In genomic region chr16:30122621-30123160, GRCh38 we compare ENCODE assay signal across 8 cellular contexts. TPM values are rescaled to one million over a fixed set of nuclear protein-coding genes. Genes with fewer than 3 reads are reported as not detected.
DNase-seq lines count a peak whose midpoint lies in the region; ATAC-seq and TF ChIP-seq lines count a peak whose summit lies in the region.

No MANE protein-coding gene starts in this region.

- H3K79me2 ChIP-seq in hepatocyte: peaks cover 13% of the 10 kb centered on the region

- peak overlapping the region; percentile 70 for H3K27ac ChIP-seq in CD4-positive, alpha-beta memory T cell (ENCODE audit: low read depth, low read length)
- H3K27ac ChIP-seq in HUES64 (ENCODE audit: low read depth, low read length) (no peak overlapping the region), hepatocyte (peak overlapping the region; percentile 96)

- ATAC-seq in HG02588 (IDR thresholded peaks at IDR 0.05; ENCODE audit: unreplicated experiment): no peak

- POLR2A ChIA-PET in CD4-positive, alpha-beta memory T cell (lab: Charles Lee; ENCODE audit: partially characterized antibody): interaction anchor here (1.0 to 2.0 kb wide), 6 partner anchors 8 to 295 kb away, joined by 3 to 38 read pairs (median 9); partner anchors contain the start of genes ALDOA, CORO1A, GDPD3 and TBX6

- intact Hi-C loops in CD4-positive, alpha-beta memory T cell (cut with micrococcal nuclease): loop anchor here (1.0 to 10.0 kb wide), 4 partner anchors 26 to 282 kb away; partner anchors contain the start of genes ALDOA, YPEL3 and ZNF771

- 1% methylated on average over 40 of the region's 41 CpGs for WGBS in HUES64
- 4% methylated on average over 13 of the region's 41 CpGs for WGBS in hepatocyte (ENCODE audit: low lambda C conversion rate, missing lambda C conversion rate)

- H3K9me3 Mint-ChIP-seq in CD4-positive, alpha-beta memory T cell: no peaks in the 10 kb centered on the region
- H3K9me3 Mint-ChIP-seq in activated naive CD8-positive, alpha-beta T cell (ENCODE audit: low read depth): no peaks in the 10 kb centered on the region

- DNase-seq in CD4-positive, alpha-beta memory T cell: peak in 1 of 5 donors; percentile 54
- DNase-seq in hepatocyte (ENCODE audit: low spot score) (peak; percentile 65), SW480 (ENCODE audit: low spot score) (no peak), middle frontal gyrus (ENCODE audit: extremely low spot score, low spot score) (no peak)

- peaks cover 8 to 38% (median 20%) of the 10 kb centered on the region in 4 donors for H3K4me1 Mint-ChIP-seq in CD4-positive, alpha-beta memory T cell
- peaks cover 24% of the 10 kb centered on the region for H3K4me1 Mint-ChIP-seq in activated naive CD8-positive, alpha-beta T cell (ENCODE audit: low read depth)

- H3K9me2 ChIP-seq in hepatocyte (replicated peaks; ENCODE audit: insufficient read depth): no peaks in the 10 kb centered on the region

- H3K4me2 ChIP-seq in hepatocyte: peak overlapping the region; percentile 97
- peak overlapping the region; percentile 100 for H3K4me2 ChIP-seq in skeletal muscle satellite cell (ENCODE audit: low read length)

- H3K4me3 ChIP-seq in CD4-positive, alpha-beta memory T cell (ENCODE audit: low read length in 2 of 2): peak overlapping the region; percentile 52 to 82
- H3K4me3 ChIP-seq in HUES64 (ENCODE audit: low read length): peak overlapping the region; percentile 79
- peak overlapping the region; percentile 98 for H3K4me3 ChIP-seq in hepatocyte
- peak overlapping the region; percentile 93 for H3K4me3 ChIP-seq in skeletal muscle satellite cell (ENCODE audit: low read length)

- no peaks in the 10 kb centered on the region for H3K27me3 ChIP-seq in CD4-positive, alpha-beta memory T cell (ENCODE audit: insufficient read depth, low read length)
- no peaks in the 10 kb centered on the region for H3K27me3 ChIP-seq in HUES64 (ENCODE audit: insufficient read depth, low read length)
- no peaks in the 10 kb centered on the region for H3K27me3 ChIP-seq in hepatocyte
- no peaks in the 10 kb centered on the region for H3K27me3 ChIP-seq in skeletal muscle satellite cell (ENCODE audit: control insufficient read depth, insufficient read depth, low read length)

- H3K9me3 ChIP-seq in CD4-positive, alpha-beta memory T cell (ENCODE audit: control insufficient read depth in 1 of 2, low read length in 2 of 2): no peaks in the 10 kb centered on the region
- H3K9me3 ChIP-seq in HUES64 (ENCODE audit: insufficient read depth, low read depth, low read length) (no peaks in the 10 kb centered on the region), hepatocyte (ENCODE audit: low read depth) (no peaks in the 10 kb centered on the region), skeletal muscle satellite cell (replicated peaks; ENCODE audit: low read length) (no peaks in the 10 kb centered on the region)

- H3K36me3 Mint-ChIP-seq in CD4-positive, alpha-beta memory T cell: peaks cover 8 to 20% of the 10 kb centered on the region in 2 donors
- H3K36me3 Mint-ChIP-seq in activated naive CD8-positive, alpha-beta T cell: no peaks in the 10 kb centered on the region

- peak overlapping the region; percentile 86 to 92 (median 90) for H3K4me3 Mint-ChIP-seq in CD4-positive, alpha-beta memory T cell
- H3K4me3 Mint-ChIP-seq in activated naive CD8-positive, alpha-beta T cell: peak overlapping the region; percentile 82

- H3K27ac Mint-ChIP-seq in CD4-positive, alpha-beta memory T cell: peak overlapping the region; percentile 81 to 93 (median 88)
- no peak overlapping the region for H3K27ac Mint-ChIP-seq in activated naive CD8-positive, alpha-beta T cell

- no peaks in the 10 kb centered on the region for H4K20me1 ChIP-seq in hepatocyte (ENCODE audit: insufficient read depth, poor library complexity, severe bottlenecking)

- H3K36me3 ChIP-seq in CD4-positive, alpha-beta memory T cell (ENCODE audit: insufficient read depth, low read length): peaks cover 4% of the 10 kb centered on the region
- H3K36me3 ChIP-seq in HUES64 (ENCODE audit: insufficient read depth, low read length) (peaks cover 15% of the 10 kb centered on the region), hepatocyte (replicated peaks; ENCODE audit: insufficient read depth, low read depth) (no peaks in the 10 kb centered on the region), skeletal muscle satellite cell (ENCODE audit: insufficient read depth, low read length) (peaks cover 26% of the 10 kb centered on the region)

- no peaks in the 10 kb centered on the region for H3K27me3 Mint-ChIP-seq in CD4-positive, alpha-beta memory T cell
- H3K27me3 Mint-ChIP-seq in activated naive CD8-positive, alpha-beta T cell: no peaks in the 10 kb centered on the region

- CTCF ChIA-PET in CD4-positive, alpha-beta memory T cell (lab: Charles Lee; ENCODE audit: partially characterized antibody): interaction anchor here (1.0 to 1.5 kb wide), 2 partner anchors 31 to 63 kb away, joined by 3 read pairs; partner anchors contain the start of gene TBX6

- H2AFZ ChIP-seq in hepatocyte: peak overlapping the region; percentile 99

- no peak for TF ChIP-seq CTCF in hepatocyte (IDR thresholded peaks at IDR 0.05; ENCODE audit: poor library complexity)

- peaks cover 25% of the 10 kb centered on the region for H3K4me1 ChIP-seq in CD4-positive, alpha-beta memory T cell (ENCODE audit: insufficient read depth, low read length)
- H3K4me1 ChIP-seq in HUES64 (ENCODE audit: insufficient read depth, low read length) (no peaks in the 10 kb centered on the region), hepatocyte (ENCODE audit: insufficient read depth) (peaks cover 38% of the 10 kb centered on the region), skeletal muscle satellite cell (ENCODE audit: control insufficient read depth, insufficient read depth, low read length) (peaks cover 27% of the 10 kb centered on the region)

- H3K9ac ChIP-seq in HUES64 (ENCODE audit: low read depth, low read length): peak overlapping the region; percentile 51
- peak overlapping the region; percentile 85 for H3K9ac ChIP-seq in skeletal muscle satellite cell (ENCODE audit: low read depth, low read length)

RNA-seq across cellular contexts. Expression of gene MAPK3, which starts 0.3 kb away (rescaled TPM):
- 10 to 100 TPM; 87.4 to 90.4 TPM for total RNA-seq in CD4-positive, alpha-beta memory T cell
- polyA plus RNA-seq in CD4-positive, alpha-beta memory T cell: 10 to 100 TPM in 1 of 2 donors, 1 to 10 TPM in 1; 9.9 to 10.6 TPM
- polyA plus RNA-seq in HUES64 (2013, experiment 1 of 2): 38.1 TPM
- 52.5 TPM for polyA plus RNA-seq in HUES64 (2013, experiment 2 of 2)
- 34.6 and 57.6 TPM in 2 replicates for total RNA-seq in hepatocyte
- polyA plus RNA-seq in hepatocyte: 31.3 and 38.1 TPM in 2 replicates
- 34.5 and 38.0 TPM in 2 replicates for total RNA-seq in skeletal muscle satellite cell (2012; rRNA removed)

RNA-seq across cellular contexts. Expression of gene GDPD3, which starts 9.4 kb away (rescaled TPM):
- 10 to 100 TPM; 31.5 to 37.2 TPM for total RNA-seq in CD4-positive, alpha-beta memory T cell
- polyA plus RNA-seq in CD4-positive, alpha-beta memory T cell: under 1 TPM in 1 of 2 donors, not detected in 1; 0.25 TPM
- 0.75 TPM for polyA plus RNA-seq in HUES64 (2013, experiment 1 of 2)
- 1.7 TPM for polyA plus RNA-seq in HUES64 (2013, experiment 2 of 2)
- total RNA-seq in hepatocyte: 0.67 TPM in 1 of 2 replicates, not detected in the other
- 5.4 and 11.2 TPM in 2 replicates for polyA plus RNA-seq in hepatocyte
- 1.5 and 2.6 TPM in 2 replicates for total RNA-seq in skeletal muscle satellite cell (2012; rRNA removed)

RNA-seq across cellular contexts. Expression of gene YPEL3, which starts 26.7 kb away (rescaled TPM):
- total RNA-seq in CD4-positive, alpha-beta memory T cell: 100 to 1,000 TPM; 263 to 266 TPM
- polyA plus RNA-seq in CD4-positive, alpha-beta memory T cell: 100 to 1,000 TPM; 172 to 331 TPM
- 22.9 TPM for polyA plus RNA-seq in HUES64 (2013, experiment 1 of 2)
- polyA plus RNA-seq in HUES64 (2013, experiment 2 of 2): 29.7 TPM
- total RNA-seq in hepatocyte: 19.3 and 20.1 TPM in 2 replicates
- 82.1 and 103 TPM in 2 replicates for polyA plus RNA-seq in hepatocyte
- total RNA-seq in skeletal muscle satellite cell (2012; rRNA removed): 2.8 and 3.7 TPM in 2 replicates

RNA-seq across cellular contexts. Expression of gene TBX6, which starts 31.0 kb away (rescaled TPM):
- total RNA-seq in CD4-positive, alpha-beta memory T cell: 1 to 10 TPM; 1.3 to 1.4 TPM
- polyA plus RNA-seq in CD4-positive, alpha-beta memory T cell: under 1 TPM in 1 of 2 donors, not detected in 1; 0.36 TPM
- 3.1 TPM for polyA plus RNA-seq in HUES64 (2013, experiment 1 of 2)
- polyA plus RNA-seq in HUES64 (2013, experiment 2 of 2): 3.2 TPM
- 0.56 and 0.60 TPM in 2 replicates for total RNA-seq in hepatocyte
- 0.10 and 0.19 TPM in 2 replicates for polyA plus RNA-seq in hepatocyte
- total RNA-seq in skeletal muscle satellite cell (2012; rRNA removed): under 0.01 TPM in 1 of 2 replicates, not detected in the other

RNA-seq across cellular contexts. Expression of gene PPP4C, which starts 46.9 kb away (rescaled TPM):
- total RNA-seq in CD4-positive, alpha-beta memory T cell: 10 to 100 TPM; 75.8 to 86.3 TPM
- polyA plus RNA-seq in CD4-positive, alpha-beta memory T cell: 100 to 1,000 TPM; 167 to 276 TPM
- polyA plus RNA-seq in HUES64 (2013, experiment 1 of 2): 123 TPM
- polyA plus RNA-seq in HUES64 (2013, experiment 2 of 2): 122 TPM
- total RNA-seq in hepatocyte: 107 and 123 TPM in 2 replicates
- polyA plus RNA-seq in hepatocyte: 212 and 236 TPM in 2 replicates
- total RNA-seq in skeletal muscle satellite cell (2012; rRNA removed): 190 and 200 TPM in 2 replicates

Comparison
In these comparisons a context has a peak if more than half of its experiments do, and no peak if none do; other contexts are left out.
1. RNA of gene GDPD3, which starts 9.4 kb away (total RNA-seq): 31.5 to 37.2 TPM in CD4-positive, alpha-beta memory T cell; 0.67 TPM in hepatocyte; every median in the first group is over 10 times any median in the second.
2. RNA of gene YPEL3, which starts 26.7 kb away (total RNA-seq): 263 to 266 TPM in CD4-positive, alpha-beta memory T cell; 19.3 to 20.1 TPM in hepatocyte; every median in the first group is over 10 times any median in the second.
3. Peak in every context shown above with its lines, with median percentiles within 50 percentile points of each other: H3K4me3 ChIP-seq.